In the genomic region with DNA sequence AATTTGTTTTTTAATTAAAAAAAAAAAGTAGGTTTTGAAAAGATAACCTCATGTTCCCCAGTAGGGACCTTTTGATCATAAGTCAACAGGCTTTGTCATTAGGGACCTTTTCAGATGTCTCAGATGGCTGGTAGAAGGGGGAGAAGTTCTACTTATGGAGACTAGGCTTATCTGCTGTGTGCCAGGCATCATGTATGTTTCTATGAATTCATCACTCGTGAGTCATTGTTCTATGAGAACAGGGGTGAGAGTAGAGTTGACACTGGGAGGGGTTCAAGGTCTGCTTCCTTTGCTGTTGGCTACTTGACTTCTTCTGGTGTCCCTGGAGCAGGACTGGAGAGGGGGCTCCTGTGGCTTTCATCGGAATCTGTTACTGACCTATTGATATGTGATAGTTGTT, we compare ENCODE assay signal across 20 cellular contexts.
DNase-seq lines count a peak whose midpoint lies in the region; ATAC-seq, FAIRE-seq and TF ChIP-seq lines count a peak whose summit lies in the region.
"Had no signal": no experiment of that assay in that cellular context is flagged by ENCODE, and none has a peak within 500 bp of the region (broad histone marks: within the 10 kb centered on the region; RNA-seq: fewer than 3 reads in every experiment).

No MANE protein-coding gene starts in this region.

- no peak overlapping the region for H3K4me3 Mint-ChIP-seq in activated T-cell treated with anti-CD3 and anti-CD28 coated beads, Interleukin-2, amount 50 U/mL, for 24 hours
- H3K4me3 Mint-ChIP-seq: activated T-helper 1 cell treated with anti-CD3 and anti-CD28 coated beads, Interleukin-12 subunit alpha, Interleukin-12 subunit beta, Interleukin-2, Interleukin-4 antibody, amounts not matched to agents 30 ng/mL and 10 ng/mL and 1 ng/mL, durations not matched to agents 14 hours and 24 hours and 36 hours; CD14-positive monocyte had no signal

- H3K4me1 Mint-ChIP-seq in activated T-cell treated with anti-CD3 and anti-CD28 coated beads, Interleukin-2, amount 50 U/mL, for 24 hours (ENCODE audit: low read depth), result peaks cover 60% of the 10 kb centered on the region
- H3K4me1 Mint-ChIP-seq: CD14-positive monocyte had no signal

- H3K9me3 Mint-ChIP-seq in activated T-cell treated with anti-CD3 and anti-CD28 coated beads, Interleukin-2, amount 50 U/mL, for 24 hours, result no peaks in the 10 kb centered on the region
- H3K9me3 Mint-ChIP-seq: activated T-helper 1 cell treated with anti-CD3 and anti-CD28 coated beads, Interleukin-12 subunit alpha, Interleukin-12 subunit beta, Interleukin-2, Interleukin-4 antibody, amounts not matched to agents 30 ng/mL and 10 ng/mL and 1 ng/mL, durations not matched to agents 14 hours and 24 hours and 36 hours; CD14-positive monocyte had no signal

- no peaks in the 10 kb centered on the region for H3K9me3 ChIP-seq in mucosa of descending colon
- H3K9me3 ChIP-seq: uterus had no signal

- TF ChIP-seq CTCF in bronchial epithelial cell (IDR thresholded peaks at IDR 0.05; ENCODE audit: insufficient read depth, low read length, severe bottlenecking) (no peak), mucosa of descending colon (IDR thresholded peaks at IDR 0.05) (no peak)

- intact Hi-C loops in mucosa of descending colon (cut with DNase I, micrococcal nuclease), result no loop called here

- H3K36me3 ChIP-seq in bronchial epithelial cell (ENCODE audit: control insufficient read depth, insufficient read depth, low read length) (peaks cover 2% of the 10 kb centered on the region), mucosa of descending colon (ENCODE audit: low read depth) (no peaks in the 10 kb centered on the region)
- H3K36me3 ChIP-seq: uterus had no signal

- no peak for DNase-seq in activated T-cell treated with anti-CD3 and anti-CD28 coated beads, Interleukin-2, amount 50 U/mL, for 24 hours
- DNase-seq in activated T-cell treated with anti-CD3 and anti-CD28 coated beads, Interleukin-2, amount 50 U/mL, for 48 hours, result no peak
- DNase-seq in HUDEP-2 (lab: John Stamatoyannopoulos, UW; ENCODE audit: unreplicated experiment in 76 of 76) (peak in 66 of 76 experiments; percentile 9 to 96 (median 71)), bronchial epithelial cell (ENCODE audit: low read depth) (peak; percentile 75), mucosa of descending colon (no peak), amygdala (lab: John Stamatoyannopoulos, UW) (no peak), AG08395 (ENCODE audit: low spot score) (no peak)
- DNase-seq: activated CD4-positive, alpha-beta T cell treated with anti-CD3 and anti-CD28 coated beads for 1 hour; DND-41; midbrain; NCI-H1417 treated with DMSO at 0.1 percent for 48 hours; NCI-H446; SIG-M5; stimulated activated CD4-positive, alpha-beta T cell treated with anti-CD3 and anti-CD28 coated beads, Interleukin-15, amount 100 ng/mL, for 24 hours; uterus had no signal

- H3K27ac Mint-ChIP-seq in activated T-cell treated with anti-CD3 and anti-CD28 coated beads, Interleukin-2, amount 50 U/mL, for 24 hours, result peak overlapping the region; percentile 26
- H3K27ac Mint-ChIP-seq: activated T-helper 1 cell treated with anti-CD3 and anti-CD28 coated beads, Interleukin-12 subunit alpha, Interleukin-12 subunit beta, Interleukin-2, Interleukin-4 antibody, amounts not matched to agents 30 ng/mL and 10 ng/mL and 1 ng/mL, durations not matched to agents 14 hours and 24 hours and 36 hours had no signal

- peaks cover 58% of the 10 kb centered on the region for H3K36me3 Mint-ChIP-seq in activated T-cell treated with anti-CD3 and anti-CD28 coated beads, Interleukin-2, amount 50 U/mL, for 24 hours (ENCODE audit: low read depth)

- FAIRE-seq in bronchial epithelial cell (lab: Jason Lieb, UNC), result peak; percentile 90
- FAIRE-seq: colon had no signal

- H3K4me3 ChIP-seq in bronchial epithelial cell (ENCODE audit: low read depth, low read length) (no peak overlapping the region), mucosa of descending colon (no peak overlapping the region)
- H3K4me3 ChIP-seq: hepatocyte, uterus had no signal

- ATAC-seq in mucosa of descending colon (peak; percentile 32), HG02852 (IDR thresholded peaks at IDR 0.05; ENCODE audit: unreplicated experiment) (no peak)

- H3K4me1 ChIP-seq in mucosa of descending colon (ENCODE audit: low read depth), result no peaks in the 10 kb centered on the region
- H3K4me1 ChIP-seq: uterus had no signal

- no peaks in the 10 kb centered on the region for H3K27me3 ChIP-seq in bronchial epithelial cell (ENCODE audit: control insufficient read depth, insufficient read depth, low read length)
- H3K27me3 ChIP-seq: hepatocyte, uterus had no signal

- no peaks in the 10 kb centered on the region for H3K27me3 Mint-ChIP-seq in activated T-cell treated with anti-CD3 and anti-CD28 coated beads, Interleukin-2, amount 50 U/mL, for 24 hours

Comparison
In these comparisons a context has a peak if more than half of its experiments do, and no peak if none do; other contexts are left out.
1. DNase-seq: peak in HUDEP-2 (66 of 76) and bronchial epithelial cell (single experiment); none in activated T-cell treated with anti-CD3 and anti-CD28 coated beads, Interleukin-2, amount 50 U/mL, for 24 hours (single experiment), activated T-cell treated with anti-CD3 and anti-CD28 coated beads, Interleukin-2, amount 50 U/mL, for 48 hours (0 of 2), mucosa of descending colon (0 of 3), amygdala (0 of 56) and AG08395 (single experiment).